Comparison of ENCODE assay signal across 27 cellular contexts in the genomic region with DNA sequence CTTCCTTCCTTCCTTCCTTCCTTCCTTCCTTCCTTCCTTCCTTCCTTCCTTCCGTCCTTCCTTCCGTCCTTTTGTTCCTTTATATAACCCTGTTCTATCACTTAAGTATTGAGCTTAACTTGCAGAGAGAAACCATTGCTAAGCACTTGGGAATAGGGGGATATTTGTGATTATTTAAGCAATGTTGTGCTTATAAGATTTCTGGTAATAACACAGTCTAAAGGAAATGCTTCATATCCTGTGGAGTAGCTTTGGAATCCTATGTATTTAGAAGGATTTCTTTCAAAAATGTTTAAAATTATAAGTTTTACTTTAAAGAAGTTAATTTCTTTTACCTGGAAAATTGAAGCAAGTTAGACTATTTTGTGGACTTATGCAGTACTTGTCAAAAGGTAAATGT.
"Had no signal": no experiment of that assay in that cellular context is flagged by ENCODE, and none has a peak within 500 bp of the region (broad histone marks: within the 10 kb centered on the region; RNA-seq: fewer than 3 reads in every experiment).

No MANE protein-coding gene starts in this region.

- H3K36me3 ChIP-seq: esophagus squamous epithelium, lower lobe of right lung, neutrophil, right atrium auricular region, thyroid gland, vagina had no signal

- H3K9ac ChIP-seq: parathyroid adenoma had no signal

- H3K4me1 ChIP-seq: esophagus squamous epithelium, lower lobe of right lung, parathyroid adenoma, right atrium auricular region, sigmoid colon, stomach, vagina had no signal

- DNase-seq: effector memory CD4-positive, alpha-beta T cell; erythroblast; esophagus squamous epithelium; hypothalamus; immature natural killer cell; left ventricle myocardium superior; lower lobe of right lung; natural killer cell; sigmoid colon; stimulated activated CD4-positive, alpha-beta T cell treated with anti-CD3 and anti-CD28 coated beads, Interleukin-2, amount 100 ng/mL, for 24 hours; stimulated activated CD4-positive, alpha-beta T cell treated with anti-CD3 and anti-CD28 coated beads, Interleukin-4, amount 100 ng/mL, for 24 hours; stimulated activated naive CD4-positive, alpha-beta T cell treated with Interleukin-2 at 50 U/mL for 16 hours; stomach; thyroid gland; trophoblast cell had no signal

- H3K27me3 ChIP-seq: esophagus squamous epithelium, neutrophil, right atrium auricular region, sigmoid colon, stomach, thyroid gland, vagina had no signal

- H3K4me3 ChIP-seq: esophagus squamous epithelium, lower lobe of right lung, right atrium auricular region, sigmoid colon, stomach, thyroid gland, vagina had no signal

- H3K79me2 ChIP-seq: parathyroid adenoma had no signal

- H2AFZ ChIP-seq: parathyroid adenoma had no signal

- H3K9me3 Mint-ChIP-seq: dendritic cell treated with granulocyte-macrophage colony-stimulating factor and Interleukin-4, amounts not matched to agents 40 ng/mL and 50 ng/mL, for 4 days; immature natural killer cell; natural killer cell; neural crest cell had no signal

- H3K9me3 ChIP-seq: esophagus squamous epithelium, lower lobe of right lung, neutrophil, right atrium auricular region, sigmoid colon, stomach, thyroid gland, vagina had no signal

- H3K4me3 Mint-ChIP-seq: dendritic cell treated with granulocyte-macrophage colony-stimulating factor and Interleukin-4, amounts not matched to agents 40 ng/mL and 50 ng/mL, for 4 days; immature natural killer cell; memory B cell; natural killer cell; neural crest cell; stimulated activated effector memory CD8-positive, alpha-beta T cell treated with anti-CD3 and anti-CD28 coated beads, Interleukin-12 subunit alpha, Interleukin-12 subunit beta, amount 100 ng/mL, for 72 hours had no signal

- ATAC-seq: left ventricle myocardium superior; lower lobe of right lung; natural killer cell; stimulated activated effector memory CD8-positive, alpha-beta T cell treated with anti-CD3 and anti-CD28 coated beads, Interleukin-12 subunit alpha, Interleukin-12 subunit beta, amount 100 ng/mL, for 72 hours had no signal

- H3K27me3 Mint-ChIP-seq: dendritic cell treated with granulocyte-macrophage colony-stimulating factor and Interleukin-4, amounts not matched to agents 40 ng/mL and 50 ng/mL, for 4 days; memory B cell; progenitor cell of endocrine pancreas had no signal

- H3K27ac ChIP-seq: esophagus squamous epithelium, lower lobe of right lung, neutrophil, parathyroid adenoma, right atrium auricular region, sigmoid colon, stomach, thyroid gland, vagina had no signal

- FAIRE-seq: colon, frontal cortex, keratinocyte had no signal

- H3K27ac Mint-ChIP-seq: dendritic cell treated with granulocyte-macrophage colony-stimulating factor and Interleukin-4, amounts not matched to agents 40 ng/mL and 50 ng/mL, for 4 days; memory B cell; natural killer cell; stimulated activated effector memory CD8-positive, alpha-beta T cell treated with anti-CD3 and anti-CD28 coated beads, Interleukin-12 subunit alpha, Interleukin-12 subunit beta, amount 100 ng/mL, for 72 hours had no signal

- H3K36me3 Mint-ChIP-seq: natural killer cell; stimulated activated effector memory CD8-positive, alpha-beta T cell treated with anti-CD3 and anti-CD28 coated beads, Interleukin-12 subunit alpha, Interleukin-12 subunit beta, amount 100 ng/mL, for 72 hours had no signal
